In genomic region chr16:24228514-24228913, GRCh38 we compare ENCODE assay signal across 33 cellular contexts. TPM values are rescaled to one million over a fixed set of nuclear protein-coding genes. Genes with fewer than 3 reads are reported as not detected.
"Had no signal": no experiment of that assay in that cellular context is flagged by ENCODE, and none has a peak within 500 bp of the region (broad histone marks: within the 10 kb centered on the region; RNA-seq: fewer than 3 reads in every experiment).

No MANE protein-coding gene starts in this region.

- DNase-seq: activated B cell treated with CpG ODN at 0.5 μM for 24 hours; activated CD4-positive, alpha-beta memory T cell treated with anti-CD3 and anti-CD28 coated beads for 36 hours; activated CD4-positive, alpha-beta T cell treated with anti-CD3 and anti-CD28 coated beads for 4 hours; activated CD4-positive, alpha-beta T cell treated with anti-CD3 and anti-CD28 coated beads, Interleukin-2, amount 10 ng/mL, durations not matched to agents 24 days and 14 days; activated CD4-positive, alpha-beta T cell treated with anti-CD3 and anti-CD28 coated beads, Interleukin-2, amount 50 U/mL, for 1 hour; activated CD4-positive, alpha-beta T cell treated with anti-CD3 and anti-CD28 coated beads, Interleukin-2, amount 50 U/mL, for 4 hours; activated CD4-positive, CD25-positive, alpha-beta regulatory T cell treated with anti-CD3 and anti-CD28 coated beads, Interleukin-2, amount 50 U/mL, for 72 hours; activated CD8-positive, alpha-beta memory T cell treated with anti-CD3 and anti-CD28 coated beads, Interleukin-2, amount 50 U/mL, for 4 hours; activated CD8-positive, alpha-beta T cell treated with anti-CD3 and anti-CD28 coated beads for 36 hours; activated effector memory CD4-positive, alpha-beta T cell treated with anti-CD3 and anti-CD28 coated beads, Interleukin-2, amount 50 U/mL, for 16 hours; activated gamma-delta T cell treated with Interleukin-2 at 50 U/mL for 16 hours; activated naive CD4-positive, alpha-beta T cell; activated naive CD4-positive, alpha-beta T cell treated with anti-CD3 and anti-CD28 coated beads for 36 hours; activated naive CD4-positive, alpha-beta T cell treated with anti-CD3 and anti-CD28 coated beads, Interleukin-2, amount 50 U/mL, for 16 hours; activated naive CD8-positive, alpha-beta T cell treated with anti-CD3 and anti-CD28 coated beads for 36 hours; activated T-cell treated with anti-CD3 and anti-CD28 coated beads for 4 hours; activated T-cell treated with anti-CD3 and anti-CD28 coated beads, Interleukin-2, amount 50 U/mL, for 1 hour; activated T-cell treated with anti-CD3 and anti-CD28 coated beads, Interleukin-2, amount 50 U/mL, for 72 hours; adrenal gland; amniotic stem cell; caudate nucleus; SW 1271; T-helper 1 cell; T-helper 2 cell; T-helper 9 cell had no signal

- H3K27me3 ChIP-seq: adrenal gland, ascending aorta had no signal

- ATAC-seq: activated CD8-positive, alpha-beta T cell treated with anti-CD3 and anti-CD28 coated beads for 36 hours; activated T-helper 17 cell treated with anti-CD3 and anti-CD28 coated beads, Interleukin-2, amount 50 U/mL, for 72 hours had no signal

- H3K9me3 ChIP-seq: adrenal gland, ascending aorta had no signal

- H3K36me3 ChIP-seq: adrenal gland, ascending aorta, cardiac muscle cell had no signal

- H3K4me1 ChIP-seq: adrenal gland, ascending aorta had no signal

- H3K4me3 ChIP-seq: adrenal gland, ascending aorta, cardiac muscle cell had no signal

- H3K27ac ChIP-seq: adrenal gland, ascending aorta, cardiac muscle cell, VCaP had no signal

RNA-seq across cellular contexts. Expression of gene CACNG3, which starts 27.6 kb away (rescaled TPM):
- total RNA-seq: activated B cell treated with CpG ODN at 0.5 μM for 24 hours; activated CD4-positive, alpha-beta memory T cell treated with anti-CD3 and anti-CD28 coated beads for 36 hours; activated CD4-positive, alpha-beta T cell treated with anti-CD3 and anti-CD28 coated beads, Interleukin-2, amount 10 ng/mL, durations not matched to agents 24 days and 14 days; activated CD8-positive, alpha-beta memory T cell treated with anti-CD3 and anti-CD28 coated beads for 36 hours; activated CD8-positive, alpha-beta T cell treated with anti-CD3 and anti-CD28 coated beads for 36 hours; activated naive CD4-positive, alpha-beta T cell treated with anti-CD3 and anti-CD28 coated beads for 36 hours; activated naive CD4-positive, alpha-beta T cell treated with anti-CD3 and anti-CD28 coated beads, Interleukin-2, amount 50 U/mL, for 72 hours; activated naive CD8-positive, alpha-beta T cell treated with anti-CD3 and anti-CD28 coated beads for 36 hours; activated T-cell treated with anti-CD3 and anti-CD28 coated beads, Interleukin-2, amount 50 U/mL, for 72 hours; activated T-helper 1 cell treated with anti-CD3 and anti-CD28 coated beads, Interleukin-12 subunit alpha, Interleukin-12 subunit beta, Interleukin-2, Interleukin-4 antibody, amounts not matched to agents 30 ng/mL and 10 ng/mL and 1 ng/mL, durations not matched to agents 14 hours and 24 hours and 36 hours; activated T-helper 17 cell treated with anti-CD3 and anti-CD28 coated beads, Interleukin-2, amount 50 U/mL, for 72 hours; ascending aorta; bronchial epithelial cell; cardiac muscle cell had no signal
- polyA plus RNA-seq: cardiac muscle cell had no signal
